ENCODE assay signal across 23 cellular contexts in the genomic region with DNA sequence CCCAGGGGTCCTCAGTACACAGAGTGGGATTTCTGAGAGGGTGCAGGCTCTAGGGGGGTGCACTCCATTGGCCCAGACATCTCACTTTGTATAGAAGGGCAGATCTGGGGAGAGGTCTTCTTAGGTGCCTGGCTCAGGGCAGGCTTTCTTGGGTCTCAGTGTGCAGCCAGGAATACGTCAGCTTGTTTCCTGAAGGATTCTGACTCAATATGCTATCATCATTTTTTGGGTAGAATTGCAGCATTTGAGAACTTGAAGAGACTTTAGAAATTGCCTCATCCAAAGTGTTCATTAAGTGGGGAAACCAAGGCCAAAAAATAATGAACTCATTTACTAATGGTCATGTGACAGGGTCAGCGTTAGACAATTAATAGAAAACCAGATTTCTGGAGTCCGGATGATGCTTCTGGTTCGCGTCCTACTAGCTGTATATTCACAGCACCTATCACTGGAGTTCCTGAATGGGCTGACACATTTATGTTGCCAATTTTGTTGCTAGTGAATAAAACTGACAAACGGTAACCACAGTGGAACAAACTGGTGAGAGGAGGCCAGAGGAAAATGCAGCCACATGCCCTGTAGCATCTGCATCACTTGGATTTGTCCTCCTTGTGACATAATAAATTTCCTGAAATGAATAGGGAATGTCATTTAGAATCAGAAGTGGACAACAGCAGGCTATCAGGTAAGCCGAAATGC.
DNase-seq lines count a peak whose midpoint lies in the region; ATAC-seq, FAIRE-seq and TF ChIP-seq lines count a peak whose summit lies in the region.
"Had no signal": no experiment of that assay in that cellular context is flagged by ENCODE, and none has a peak within 500 bp of the region (broad histone marks: within the 10 kb centered on the region; RNA-seq: fewer than 3 reads in every experiment).

No MANE protein-coding gene starts in this region.

- no peak overlapping the region for H3K4me3 Mint-ChIP-seq in CD4-positive, alpha-beta memory T cell
- H3K4me3 Mint-ChIP-seq: activated naive CD8-positive, alpha-beta T cell treated with anti-CD3 and anti-CD28 coated beads, Interleukin-2, amount 10 ng/mL, durations not matched to agents 7 days and 5 days; T-helper 1 cell treated with Interleukin-12 subunit alpha and Interleukin-12 subunit beta and Interleukin-4 antibody, amounts not matched to agents 30 μg/mL and 1 μg/mL, for 36 hours had no signal

- no peaks in the 10 kb centered on the region for H3K4me1 Mint-ChIP-seq in CD4-positive, alpha-beta memory T cell
- H3K4me1 Mint-ChIP-seq: activated naive CD8-positive, alpha-beta T cell treated with anti-CD3 and anti-CD28 coated beads, Interleukin-2, amount 10 ng/mL, durations not matched to agents 7 days and 5 days had no signal

- TF ChIP-seq CTCF in endothelial cell of umbilical vein (IDR thresholded peaks at IDR 0.05; ENCODE audit: extremely low read depth in 1 of 2, insufficient read depth in 1 of 2, low read depth in 1 of 2, low read length in 2 of 2) = no peak
- TF ChIP-seq CTCF in osteoblast (IDR thresholded peaks at IDR 0.05; ENCODE audit: extremely low read depth, low read depth, low read length) = no peak

- H3K4me3 ChIP-seq in endothelial cell of umbilical vein (replicated peaks in 1 of 3; ENCODE audit: insufficient read depth in 1 of 3, low read depth in 1 of 3, low read length in 3 of 3) = no peak overlapping the region
- no peak overlapping the region for H3K4me3 ChIP-seq in osteoblast (ENCODE audit: insufficient read depth, low read length)
- no peak overlapping the region for H3K4me3 ChIP-seq in CD4-positive, alpha-beta memory T cell (ENCODE audit: low read length in 2 of 2)
- H3K4me3 ChIP-seq: gastrocnemius medialis, hepatocyte had no signal

- intact Hi-C loops in endothelial cell of umbilical vein (cut with micrococcal nuclease) = no loop called here
- intact Hi-C loops in CD4-positive, alpha-beta memory T cell (cut with micrococcal nuclease) = no loop called here

- ATAC-seq in HG02610 (IDR thresholded peaks at IDR 0.05; ENCODE audit: unreplicated experiment) = no peak
- ATAC-seq: gastrocnemius medialis, HepG2, left colon had no signal

- H3K27ac ChIP-seq in endothelial cell of umbilical vein (ENCODE audit: insufficient read depth, low read depth, low read length) (no peak overlapping the region), osteoblast (ENCODE audit: low read depth, low read length) (no peak overlapping the region)
- no peak overlapping the region for H3K27ac ChIP-seq in CD4-positive, alpha-beta memory T cell (ENCODE audit: low read depth, low read length)
- H3K27ac ChIP-seq: gastrocnemius medialis, hepatocyte had no signal

- no peak overlapping the region for H3K27ac Mint-ChIP-seq in CD4-positive, alpha-beta memory T cell
- H3K27ac Mint-ChIP-seq: activated naive CD8-positive, alpha-beta T cell treated with anti-CD3 and anti-CD28 coated beads, Interleukin-2, amount 10 ng/mL, durations not matched to agents 7 days and 5 days; T-helper 1 cell treated with Interleukin-12 subunit alpha and Interleukin-12 subunit beta and Interleukin-4 antibody, amounts not matched to agents 30 μg/mL and 1 μg/mL, for 36 hours had no signal

- H2AFZ ChIP-seq in endothelial cell of umbilical vein (ENCODE audit: low read depth, low read length) = no peak overlapping the region
- no peak overlapping the region for H2AFZ ChIP-seq in osteoblast (ENCODE audit: low read length)
- H2AFZ ChIP-seq: hepatocyte had no signal

- no peak overlapping the region for H3K9ac ChIP-seq in endothelial cell of umbilical vein (replicated peaks; ENCODE audit: extremely low read depth, insufficient read depth, low read length)
- H3K9ac ChIP-seq: SK-N-SH had no signal

- peak; percentile 85 for FAIRE-seq in endothelial cell of umbilical vein (lab: Jason Lieb, UNC)
- FAIRE-seq: HepG2, small intestine had no signal

- BruUV-seq in endothelial cell of umbilical vein (replicated peaks; lab: Mats Ljungman, UMichigan) = no TSS peak

- H3K4me1 ChIP-seq in endothelial cell of umbilical vein (ENCODE audit: control insufficient read depth, extremely low read depth, insufficient read depth, low read length) (peaks cover 10% of the 10 kb centered on the region), osteoblast (ENCODE audit: insufficient read depth, low read length) (no peaks in the 10 kb centered on the region)
- H3K4me1 ChIP-seq in CD4-positive, alpha-beta memory T cell (ENCODE audit: insufficient read depth, low read length) = no peaks in the 10 kb centered on the region
- H3K4me1 ChIP-seq: Caco-2, gastrocnemius medialis had no signal

- POLR2A ChIA-PET in endothelial cell of umbilical vein (lab: Charles Lee) = no interaction called here
- POLR2A ChIA-PET in CD4-positive, alpha-beta memory T cell (lab: Charles Lee; ENCODE audit: partially characterized antibody) = no interaction called here

- peaks cover 0 to 4% (median 1%) of the 10 kb centered on the region in 8 donors for H3K9me3 Mint-ChIP-seq in CD4-positive, alpha-beta memory T cell
- H3K9me3 Mint-ChIP-seq: activated naive CD8-positive, alpha-beta T cell treated with anti-CD3 and anti-CD28 coated beads, Interleukin-2, amount 10 ng/mL, durations not matched to agents 7 days and 5 days; T-helper 1 cell treated with Interleukin-12 subunit alpha and Interleukin-12 subunit beta and Interleukin-4 antibody, amounts not matched to agents 30 μg/mL and 1 μg/mL, for 36 hours had no signal

- H3K27me3 ChIP-seq in endothelial cell of umbilical vein (ENCODE audit: control insufficient read depth in 2 of 2, insufficient read depth in 2 of 2, low read length in 2 of 2) (no peaks in the 10 kb centered on the region), osteoblast (ENCODE audit: insufficient read depth, low read length) (no peaks in the 10 kb centered on the region)
- H3K27me3 ChIP-seq in CD4-positive, alpha-beta memory T cell (ENCODE audit: insufficient read depth, low read length) = peaks cover 5% of the 10 kb centered on the region
- H3K27me3 ChIP-seq: gastrocnemius medialis, hepatocyte had no signal

- H3K4me2 ChIP-seq in endothelial cell of umbilical vein (ENCODE audit: insufficient read depth, low read length) (no peak overlapping the region), osteoblast (ENCODE audit: insufficient read depth, low read length) (no peak overlapping the region)
- H3K4me2 ChIP-seq: hepatocyte, SK-N-SH had no signal

- no peaks in the 10 kb centered on the region for H3K36me3 Mint-ChIP-seq in CD4-positive, alpha-beta memory T cell
- H3K36me3 Mint-ChIP-seq: activated naive CD8-positive, alpha-beta T cell treated with anti-CD3 and anti-CD28 coated beads, Interleukin-2, amount 10 ng/mL, durations not matched to agents 7 days and 5 days had no signal

- peak; percentile 24 for DNase-seq in EL
- DNase-seq in HT1080 (ENCODE audit: low read depth) = peak; percentile 64
- peak; percentile 30 for DNase-seq in endothelial cell of umbilical vein (ENCODE audit: low read depth, low spot score)
- peak; percentile 17 for DNase-seq in osteoblast (ENCODE audit: insufficient read length, low spot score, missing footprints)
- no peak for DNase-seq in NCI-H2081 treated with DMSO at 0.1 percent for 48 hours (lab: John Stamatoyannopoulos, UW)
- DNase-seq in nucleus accumbens (lab: John Stamatoyannopoulos, UW) = no peak
- no peak for DNase-seq in CD4-positive, alpha-beta memory T cell
- DNase-seq: activated effector memory CD4-positive, alpha-beta T cell treated with Interleukin-2 at 50 U/mL for 16 hours; activated naive CD8-positive, alpha-beta T cell treated with anti-CD3 and anti-CD28 coated beads, Interleukin-2, amount 10 ng/mL, durations not matched to agents 7 days and 5 days; activated T-cell treated with anti-CD3 and anti-CD28 coated beads for 4 hours; C1 segment of cervical spinal cord; Caco-2; DMS79; gastrocnemius medialis; Kasumi-1; left colon; SK-N-SH; small intestine; trophoblast cell had no signal

- no peaks in the 10 kb centered on the region for H3K79me2 ChIP-seq in endothelial cell of umbilical vein (ENCODE audit: control insufficient read depth, insufficient read depth, low read length)
- no peaks in the 10 kb centered on the region for H3K79me2 ChIP-seq in osteoblast (ENCODE audit: insufficient read depth, low read length)
- H3K79me2 ChIP-seq: hepatocyte had no signal

- H3K9me3 ChIP-seq in endothelial cell of umbilical vein (replicated peaks; ENCODE audit: control insufficient read depth, insufficient read depth, low read length) = no peaks in the 10 kb centered on the region
- H3K9me3 ChIP-seq in osteoblast (ENCODE audit: low read depth, low read length) = no peaks in the 10 kb centered on the region
- no peaks in the 10 kb centered on the region for H3K9me3 ChIP-seq in CD4-positive, alpha-beta memory T cell (ENCODE audit: control insufficient read depth in 1 of 2, low read length in 2 of 2)
- H3K9me3 ChIP-seq: Caco-2, gastrocnemius medialis had no signal

- no peaks in the 10 kb centered on the region for H3K9me1 ChIP-seq in endothelial cell of umbilical vein (replicated peaks; ENCODE audit: control insufficient read depth, extremely low read depth, insufficient read depth, low read length)

- H3K27me3 Mint-ChIP-seq in CD4-positive, alpha-beta memory T cell = peaks cover 0 to 2% of the 10 kb centered on the region in 2 donors

- CTCF ChIA-PET in endothelial cell of umbilical vein (lab: Charles Lee) = interaction anchor here (1.2 to 1.6 kb wide), 5 partner anchors 9 to 177 kb away, joined by 3 to 8 read pairs (median 4); no protein-coding TSS in a partner anchor
- CTCF ChIA-PET in CD4-positive, alpha-beta memory T cell (lab: Charles Lee; ENCODE audit: partially characterized antibody) = no interaction called here

- H4K20me1 ChIP-seq in endothelial cell of umbilical vein (replicated peaks; ENCODE audit: control insufficient read depth, extremely low read depth, insufficient read depth, low read length) (no peaks in the 10 kb centered on the region), osteoblast (ENCODE audit: insufficient read depth, low read length) (no peaks in the 10 kb centered on the region)

- no peak for TF ChIP-seq POLR2A in endothelial cell of umbilical vein (IDR thresholded peaks at IDR 0.05; ENCODE audit: low read depth, low read length)

- H3K36me3 ChIP-seq in endothelial cell of umbilical vein (ENCODE audit: control insufficient read depth in 2 of 2, extremely low read depth in 1 of 2, insufficient read depth in 2 of 2, low read length in 2 of 2) = no peaks in the 10 kb centered on the region
- H3K36me3 ChIP-seq in osteoblast (ENCODE audit: insufficient read depth, low read length) = no peaks in the 10 kb centered on the region
- H3K36me3 ChIP-seq in CD4-positive, alpha-beta memory T cell (ENCODE audit: insufficient read depth, low read length) = no peaks in the 10 kb centered on the region
- H3K36me3 ChIP-seq: gastrocnemius medialis had no signal

- dilution Hi-C loops in endothelial cell of umbilical vein (cut with MboI; ENCODE audit: extremely low pct_ligation_motif_present, low sequenced_read_pairs) = no loop called here

TF ChIP-seq in endothelial cell of umbilical vein, 7 proteins besides CTCF, POLR2A, EP300 and RAD21:
- TF ChIP-seq FOS (IDR thresholded peaks at IDR 0.05; ENCODE audit: borderline replicate concordance, insufficient read depth, low read length) (peak; percentile 53), JUN (IDR thresholded peaks at IDR 0.05; ENCODE audit: borderline replicate concordance, insufficient read depth, insufficient read length, low read depth) (no peak)

Comparison
In these comparisons a context has a peak if more than half of its experiments do, and no peak if none do; other contexts are left out.
1. DNase-seq: peak in EL (single experiment), HT1080 (single experiment), endothelial cell of umbilical vein (single experiment) and osteoblast (single experiment); none in NCI-H2081 treated with DMSO at 0.1 percent for 48 hours (single experiment), nucleus accumbens (0 of 56) and CD4-positive, alpha-beta memory T cell (0 of 5).